ENCODE assay signal across 1 cellular context in the genomic region with DNA sequence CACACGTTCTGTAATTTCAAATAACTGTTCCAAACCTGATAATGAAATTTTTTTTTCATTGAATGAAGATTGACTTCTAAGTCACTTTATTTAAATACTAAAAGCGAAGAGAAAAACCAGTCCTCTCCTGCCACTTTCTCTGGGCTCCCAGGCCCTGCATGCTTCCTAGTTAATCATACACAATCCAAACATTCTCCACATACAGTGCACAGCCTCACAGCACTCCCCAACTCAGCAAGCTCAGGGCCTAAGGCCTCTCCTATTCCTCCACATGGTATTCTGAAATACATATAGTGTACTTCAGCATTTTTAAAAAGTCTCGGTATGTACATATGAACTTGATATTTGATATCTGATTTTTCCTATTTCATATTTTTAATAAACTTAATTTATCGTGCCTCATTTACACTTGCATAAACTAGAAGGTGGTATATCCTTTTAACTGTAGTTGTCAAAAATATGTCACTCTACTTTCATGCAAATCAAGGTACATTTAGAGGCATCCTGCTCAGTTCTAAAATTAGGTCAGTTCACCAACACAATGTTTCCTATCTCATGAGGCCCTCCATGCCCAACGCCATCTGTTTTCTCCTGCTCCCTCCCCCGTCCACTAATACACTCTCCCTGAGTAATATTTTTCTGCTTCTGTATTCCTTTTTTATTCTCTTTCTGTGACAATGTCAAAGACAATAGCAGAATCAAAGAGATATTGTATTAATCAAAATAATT.
TF ChIP-seq lines count a peak whose summit lies in the region.

No MANE protein-coding gene starts in this region.

TF ChIP-seq in GM23338, 12 proteins besides CTCF, POLR2A, EP300 and RAD21:
- TF ChIP-seq ZNF114 (CRISPR knock-in tag; IDR thresholded peaks at IDR 0.05) (no peak), STAT1 (IDR thresholded peaks at IDR 0.05; ENCODE audit: unreplicated experiment) (no peak), ZNF331 (CRISPR knock-in tag; IDR thresholded peaks at IDR 0.05; ENCODE audit: low read depth) (no peak), CREB1 (CRISPR knock-in tag; IDR thresholded peaks at IDR 0.05; ENCODE audit: low read depth) (no peak), EZH2 (IDR thresholded peaks at IDR 0.05; ENCODE audit: low read depth, unreplicated experiment) (no peak), POLR2AphosphoS5 (IDR thresholded peaks at IDR 0.05; ENCODE audit: low read depth) (no peak), REST (IDR thresholded peaks at IDR 0.05; ENCODE audit: unreplicated experiment) (no peak), JUNB (IDR thresholded peaks at IDR 0.05; ENCODE audit: unreplicated experiment) (no peak), NANOG (IDR thresholded peaks at IDR 0.05; ENCODE audit: borderline replicate concordance) (no peak), ZNF462 (CRISPR knock-in tag; IDR thresholded peaks at IDR 0.05) (no peak), EZH2phosphoT487 (IDR thresholded peaks at IDR 0.05; ENCODE audit: unreplicated experiment) (no peak)
- TF ChIP-seq, protein P1, sequence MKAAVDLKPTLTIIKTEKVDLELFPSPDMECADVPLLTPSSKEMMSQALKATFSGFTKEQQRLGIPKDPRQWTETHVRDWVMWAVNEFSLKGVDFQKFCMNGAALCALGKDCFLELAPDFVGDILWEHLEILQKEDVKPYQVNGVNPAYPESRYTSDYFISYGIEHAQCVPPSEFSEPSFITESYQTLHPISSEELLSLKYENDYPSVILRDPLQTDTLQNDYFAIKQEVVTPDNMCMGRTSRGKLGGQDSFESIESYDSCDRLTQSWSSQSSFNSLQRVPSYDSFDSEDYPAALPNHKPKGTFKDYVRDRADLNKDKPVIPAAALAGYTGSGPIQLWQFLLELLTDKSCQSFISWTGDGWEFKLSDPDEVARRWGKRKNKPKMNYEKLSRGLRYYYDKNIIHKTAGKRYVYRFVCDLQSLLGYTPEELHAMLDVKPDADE (IDR thresholded peaks at IDR 0.05), result no peak
